Comparison of ENCODE assay signal across 10 cellular contexts in the genomic region with DNA sequence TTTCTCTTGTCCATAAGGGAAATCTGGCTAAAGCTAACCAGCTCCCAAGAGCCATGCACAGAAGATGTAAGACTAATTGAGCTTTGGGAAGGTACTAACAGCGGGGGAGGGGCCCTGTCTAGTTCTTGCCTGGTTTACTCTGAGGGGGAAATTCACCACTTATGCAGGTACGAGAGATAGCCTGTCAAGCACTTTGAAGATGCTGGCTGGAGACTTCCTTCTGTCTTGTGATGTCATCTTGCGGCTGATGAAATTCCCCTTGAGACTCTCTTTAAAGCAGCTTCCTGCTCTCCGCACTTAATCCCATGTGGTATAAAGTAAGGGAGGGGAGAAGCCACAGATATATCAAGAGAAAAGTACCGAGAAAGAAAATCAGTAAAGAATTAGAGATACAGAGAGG.
DNase-seq lines count a peak whose midpoint lies in the region; ATAC-seq and TF ChIP-seq lines count a peak whose summit lies in the region.
"Had no signal": no experiment of that assay in that cellular context is flagged by ENCODE, and none has a peak within 500 bp of the region (broad histone marks: within the 10 kb centered on the region; RNA-seq: fewer than 3 reads in every experiment).

No MANE protein-coding gene starts in this region.

- no peaks in the 10 kb centered on the region for H3K27me3 Mint-ChIP-seq in type B pancreatic cell
- no peaks in the 10 kb centered on the region for H3K27me3 Mint-ChIP-seq in T-helper 2 cell treated with Interferon-gamma antibody and Interleukin-4, amounts not matched to agents 5 μg/mL and 100 μg/mL, for 36 hours (ENCODE audit: low read depth)

- no peaks in the 10 kb centered on the region for H3K36me3 Mint-ChIP-seq in type B pancreatic cell
- H3K36me3 Mint-ChIP-seq in T-helper 2 cell treated with Interferon-gamma antibody and Interleukin-4, amounts not matched to agents 5 μg/mL and 100 μg/mL, for 36 hours (ENCODE audit: low read depth), result no peaks in the 10 kb centered on the region

- no peaks in the 10 kb centered on the region for H3K9me3 Mint-ChIP-seq in type B pancreatic cell
- H3K9me3 Mint-ChIP-seq in T-helper 2 cell treated with Interferon-gamma antibody and Interleukin-4, amounts not matched to agents 5 μg/mL and 100 μg/mL, for 36 hours, result no peaks in the 10 kb centered on the region

- peaks cover 15% of the 10 kb centered on the region for H3K4me1 Mint-ChIP-seq in type B pancreatic cell (ENCODE audit: unreplicated experiment)
- no peaks in the 10 kb centered on the region for H3K4me1 Mint-ChIP-seq in T-helper 2 cell treated with Interferon-gamma antibody and Interleukin-4, amounts not matched to agents 5 μg/mL and 100 μg/mL, for 36 hours (ENCODE audit: low read depth)

- no peak for TF ChIP-seq CTCF in type B pancreatic cell (conservative IDR thresholded peaks at IDR 0.05)

- no peak overlapping the region for H3K4me3 Mint-ChIP-seq in type B pancreatic cell
- H3K4me3 Mint-ChIP-seq in T-helper 2 cell treated with Interferon-gamma antibody and Interleukin-4, amounts not matched to agents 5 μg/mL and 100 μg/mL, for 36 hours, result no peak overlapping the region

- no peak overlapping the region for H3K27ac Mint-ChIP-seq in type B pancreatic cell
- no peak overlapping the region for H3K27ac Mint-ChIP-seq in T-helper 2 cell treated with Interferon-gamma antibody and Interleukin-4, amounts not matched to agents 5 μg/mL and 100 μg/mL, for 36 hours

- ATAC-seq in GM18502 (IDR thresholded peaks at IDR 0.05; ENCODE audit: poor library complexity, unreplicated experiment), result peak; percentile 94
- ATAC-seq in GM21717 (IDR thresholded peaks at IDR 0.05; ENCODE audit: unreplicated experiment), result peak; percentile 88
- peak; percentile 95 for ATAC-seq in HG03442 (IDR thresholded peaks at IDR 0.05; ENCODE audit: unreplicated experiment)

- DNase-seq in germinal center (ENCODE audit: low spot score), result peak; percentile 15
- DNase-seq in type B pancreatic cell (ENCODE audit: extremely low spot score, unreplicated experiment), result no peak
- no peak for DNase-seq in activated CD4-positive, CD25-positive, alpha-beta regulatory T cell treated with anti-CD3 and anti-CD28 coated beads, Interleukin-2, amount 50 U/mL, for 72 hours
- DNase-seq in T-helper 2 cell treated with Interferon-gamma antibody and Interleukin-4, amounts not matched to agents 5 μg/mL and 100 μg/mL, for 36 hours (ENCODE audit: low spot score), result no peak
- DNase-seq in NK-92 treated with Interleukin-12 subunit alpha and Interleukin-12 subunit beta, amount 100 ng/mL, for 24 hours (lab: John Stamatoyannopoulos, UW), result no peak
- DNase-seq: activated gamma-delta T cell treated with Interleukin-2 at 50 U/mL for 16 hours, NCI-H2081 had no signal
